ENCODE assay signal across 8 cellular contexts in genomic region chr17:82019905-82020873, GRCh38.
A peak's percentile ranks its signal among the peaks of the same experiment; 100 is the strongest.
DNase-seq lines count a peak whose midpoint lies in the region; FAIRE-seq and TF ChIP-seq lines count a peak whose summit lies in the region.

No MANE protein-coding gene starts in this region.

- TF ChIP-seq CTCF in astrocyte of the cerebellum (IDR thresholded peaks at IDR 0.05; ENCODE audit: low read depth, low read length, missing control alignments): peak; percentile 73

- FAIRE-seq in RCC 7860 (lab: Jason Lieb, UNC): no peak

- no peak overlapping the region for H3K4me3 ChIP-seq in astrocyte of the cerebellum (ENCODE audit: low read depth, low read length)

- in situ Hi-C loops in astrocyte of the cerebellum (cut with HindIII; ENCODE audit: low sequenced_read_pairs): no loop called here

- DNase-seq in D341Med (ENCODE audit: low spot score) (peak; percentile 89), LoVo (ENCODE audit: low spot score) (peak; percentile 36), T-helper 22 cell (ENCODE audit: low read depth) (peak; percentile 23), astrocyte of the cerebellum (ENCODE audit: low read depth) (no peak), kidney glomerular epithelial cell (lab: John Stamatoyannopoulos, UW) (peak; percentile 14), HPDE6-E6E7 (ENCODE audit: extremely low spot score) (no peak), RCC 7860 (ENCODE audit: low spot score) (no peak)
- DNase-seq in stimulated activated CD8-positive, alpha-beta memory T cell treated with anti-CD3 and anti-CD28 coated beads, Interleukin-2, amount 100 ng/mL, for 48 hours (ENCODE audit: low read depth in 2 of 2): peak; percentile 66 to 72

Comparison
In these comparisons a context has a peak if more than half of its experiments do, and no peak if none do; other contexts are left out.
1. DNase-seq: peak in D341Med (single experiment), LoVo (single experiment), T-helper 22 cell (single experiment), kidney glomerular epithelial cell (single experiment) and stimulated activated CD8-positive, alpha-beta memory T cell treated with anti-CD3 and anti-CD28 coated beads, Interleukin-2, amount 100 ng/mL, for 48 hours (2 of 2); none in astrocyte of the cerebellum (single experiment), HPDE6-E6E7 (single experiment) and RCC 7860 (single experiment).